8 cellular contexts compared by ENCODE assay signal in genomic region chr4:48127882-48128394, GRCh38. TPM values are rescaled to one million over a fixed set of nuclear protein-coding genes. Genes with fewer than 3 reads are reported as not detected.
A peak's percentile ranks its signal among the peaks of the same experiment; 100 is the strongest.
DNase-seq lines count a peak whose midpoint lies in the region; ATAC-seq, FAIRE-seq and TF ChIP-seq lines count a peak whose summit lies in the region.

No MANE protein-coding gene starts in this region.

- no peaks in the 10 kb centered on the region for H3K9me3 ChIP-seq in thoracic aorta

- H3K4me3 ChIP-seq in fibroblast of pulmonary artery (replicated peaks; ENCODE audit: low read depth, low read length) (peak overlapping the region; percentile 20), thoracic aorta (peak overlapping the region; percentile 67)

- peaks cover 14 to 27% of the 10 kb centered on the region in 2 donors for H3K4me1 ChIP-seq in thoracic aorta (ENCODE audit: control insufficient read depth in 1 of 2, low read depth in 2 of 2)

- TF ChIP-seq CTCF in GM20000 (IDR thresholded peaks at IDR 0.05; ENCODE audit: extremely low read depth, missing control alignments), result peak; percentile 28
- TF ChIP-seq CTCF in fibroblast of pulmonary artery (IDR thresholded peaks at IDR 0.05; ENCODE audit: low read length, missing control alignments), result peak; percentile 62
- TF ChIP-seq CTCF in thoracic aorta (IDR thresholded peaks at IDR 0.05), result peak; percentile 49

- peak; percentile 58 for DNase-seq in COLO829 (ENCODE audit: low spot score)
- peak; percentile 64 for DNase-seq in GM20000 (ENCODE audit: low spot score)
- DNase-seq in HK-2 (ENCODE audit: unreplicated experiment), result peak; percentile 77
- peak; percentile 97 for DNase-seq in RCC 7860 (ENCODE audit: low spot score)
- peak; percentile 84 to 87 for DNase-seq in activated T-cell treated with anti-CD3 and anti-CD28 coated beads, Interleukin-2, amount 50 U/mL, for 48 hours
- DNase-seq in fibroblast of pulmonary artery (ENCODE audit: low read depth), result peak; percentile 88
- DNase-seq in non-pigmented ciliary epithelial cell (ENCODE audit: low read depth), result peak; percentile 88
- DNase-seq in thoracic aorta (ENCODE audit: low spot score), result peak; percentile 5

- ATAC-seq in thoracic aorta (ENCODE audit: insufficient number of reproducible peaks, low FRiP score, low read depth), result peak; percentile 49

- H3K27ac ChIP-seq in thoracic aorta, result peak overlapping the region; percentile 70 to 77

- H3K36me3 ChIP-seq in thoracic aorta, result no peaks in the 10 kb centered on the region

- FAIRE-seq in RCC 7860 (lab: Jason Lieb, UNC), result peak; percentile 95

- H3K27me3 ChIP-seq in thoracic aorta (replicated peaks; ENCODE audit: insufficient read depth), result no peaks in the 10 kb centered on the region

RNA-seq across cellular contexts. Expression of gene TXK, which starts 6.1 kb away (rescaled TPM):
- total RNA-seq in thoracic aorta, result 1 to 10 TPM; 2.7 to 2.8 TPM

Comparison
In these comparisons a context has a peak if more than half of its experiments do, and no peak if none do; other contexts are left out.
1. Peak in every context shown above with its lines: DNase-seq, ATAC-seq, H3K4me3 ChIP-seq and H3K27ac ChIP-seq.
2. DNase-seq: peak in every context shown above with its lines; median percentile 97 in RCC 7860; 88 in fibroblast of pulmonary artery; 88 in non-pigmented ciliary epithelial cell; 86 in activated T-cell treated with anti-CD3 and anti-CD28 coated beads, Interleukin-2, amount 50 U/mL, for 48 hours; 77 in HK-2; 64 in GM20000; 58 in COLO829; 5 in thoracic aorta.